16 cellular contexts compared by ENCODE assay signal in the genomic region with DNA sequence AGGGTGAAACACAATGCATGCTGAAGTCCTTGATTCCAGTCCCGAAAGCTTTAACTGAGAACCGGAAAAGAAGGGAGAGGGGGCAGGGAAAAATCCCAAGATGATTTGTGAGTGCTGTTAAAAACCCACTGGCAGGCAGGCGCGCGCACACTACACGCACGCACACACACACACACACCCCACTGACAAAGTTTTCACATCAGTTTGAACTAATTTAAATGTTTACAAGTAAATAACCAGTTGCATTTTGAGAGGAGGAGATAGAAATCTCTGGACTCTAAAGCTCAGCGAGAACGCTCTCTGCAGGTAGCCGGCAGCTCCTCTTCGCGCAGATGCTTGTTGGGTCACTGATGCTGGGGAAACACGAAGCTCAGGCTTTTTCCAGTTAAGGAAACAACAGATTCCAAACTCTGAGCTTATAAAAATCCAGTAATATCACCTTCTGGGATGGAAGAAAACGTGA. TPM values are rescaled to one million over a fixed set of nuclear protein-coding genes. Genes with fewer than 3 reads are reported as not detected.
DNase-seq lines count a peak whose midpoint lies in the region; ATAC-seq and TF ChIP-seq lines count a peak whose summit lies in the region.
"Had no signal": no experiment of that assay in that cellular context is flagged by ENCODE, and none has a peak within 500 bp of the region (broad histone marks: within the 10 kb centered on the region; RNA-seq: fewer than 3 reads in every experiment).

No MANE protein-coding gene starts in this region.

- H3K4me1 ChIP-seq in GM23338 (ENCODE audit: insufficient read depth): peaks cover 46% of the 10 kb centered on the region
- H3K4me1 ChIP-seq in PC-3 (ENCODE audit: insufficient read depth, low read length): no peaks in the 10 kb centered on the region
- peaks cover 0 to 1% of the 10 kb centered on the region in 2 donors for H3K4me1 ChIP-seq in neuronal stem cell (ENCODE audit: control insufficient read depth in 2 of 2, insufficient read depth in 1 of 2, low read depth in 1 of 2, low read length in 2 of 2)
- H3K4me1 ChIP-seq in trophoblast cell (ENCODE audit: control insufficient read depth in 1 of 2, insufficient read depth in 2 of 2, low read length in 2 of 2): no peaks in the 10 kb centered on the region
- H3K4me1 ChIP-seq: BLaER1 treated with 17β-estradiol and CSF1 and Interleukin-3, amounts not matched to agents 10 nM and 100 nM; psoas muscle had no signal

- H2AK5ac ChIP-seq in neuronal stem cell (ENCODE audit: low read depth, low read length): no peak overlapping the region
- H2AK5ac ChIP-seq in trophoblast cell (ENCODE audit: low read length): no peak overlapping the region

- H3K9me3 Mint-ChIP-seq in GM23338: peaks cover 8% of the 10 kb centered on the region; the same call in 1 of the 3 replicates

- H2AFZ ChIP-seq in GM23338 (peak overlapping the region; percentile 84), PC-3 (ENCODE audit: low read length) (0 out of 2 replicates have a peak overlapping the region, but pooled peaks have one; percentile 10), neuronal stem cell (ENCODE audit: low read length) (peak overlapping the region; percentile 85), trophoblast cell (ENCODE audit: insufficient read depth, low read length, poor library complexity) (no peak overlapping the region)

- no peaks in the 10 kb centered on the region for H4K20me1 ChIP-seq in GM23338 (replicated peaks; ENCODE audit: insufficient read depth)
- no peaks in the 10 kb centered on the region for H4K20me1 ChIP-seq in PC-3 (ENCODE audit: low read length)
- H4K20me1 ChIP-seq: BLaER1 treated with 17β-estradiol and CSF1 and Interleukin-3, amounts not matched to agents 10 nM and 100 nM had no signal

- H4K8ac ChIP-seq in neuronal stem cell (ENCODE audit: low read depth, low read length) (no peak overlapping the region), trophoblast cell (ENCODE audit: low read depth, low read length) (no peak overlapping the region)

- intact Hi-C loops in PC-3 (cut with micrococcal nuclease): no loop called here
- intact Hi-C loops in head of caudate nucleus (cut with DNase I): loop anchor here (5.0 to 10.0 kb wide), 2 partner anchors 58 to 116 kb away; no protein-coding TSS in a partner anchor

- H3K79me1 ChIP-seq in neuronal stem cell (ENCODE audit: low read depth, low read length) (no peaks in the 10 kb centered on the region), trophoblast cell (ENCODE audit: low read length) (no peaks in the 10 kb centered on the region)

- H4K91ac ChIP-seq in neuronal stem cell (ENCODE audit: low read depth, low read length, poor library complexity) (no peak overlapping the region), trophoblast cell (ENCODE audit: low read depth, low read length) (no peak overlapping the region)

- H3K36me3 ChIP-seq in GM23338 (ENCODE audit: insufficient read depth): no peaks in the 10 kb centered on the region
- H3K36me3 ChIP-seq in PC-3 (ENCODE audit: low read depth, low read length): no peaks in the 10 kb centered on the region
- H3K36me3 ChIP-seq in neuronal stem cell (replicated peaks in 1 of 2; ENCODE audit: control insufficient read depth in 2 of 2, insufficient read depth in 2 of 2, low read length in 2 of 2): no peaks in the 10 kb centered on the region
- no peaks in the 10 kb centered on the region for H3K36me3 ChIP-seq in trophoblast cell (ENCODE audit: control insufficient read depth in 1 of 2, insufficient read depth in 2 of 2, low read length in 2 of 2)
- H3K36me3 ChIP-seq: BLaER1 treated with 17β-estradiol and CSF1 and Interleukin-3, amounts not matched to agents 10 nM and 100 nM had no signal

- H2BK5ac ChIP-seq in neuronal stem cell (ENCODE audit: low read length) (no peak overlapping the region), trophoblast cell (ENCODE audit: low read depth, low read length, poor library complexity) (no peak overlapping the region)

- CTCF ChIA-PET in PC-3 (lab: Charles Lee): no interaction called here

- peak overlapping the region; percentile 85 for H3K4me3 Mint-ChIP-seq in GM23338
- H3K4me3 Mint-ChIP-seq: stimulated activated naive B cell treated with anti-CD40 and anti-IgM and Interleukin-4, amounts not matched to agents 10 μg/mL and 1 μg/mL and 100 μg/mL, for 72 hours had no signal

- no peak overlapping the region for H2BK15ac ChIP-seq in neuronal stem cell (ENCODE audit: low read length)

- H3K36me3 Mint-ChIP-seq in GM23338 (ENCODE audit: low read depth): peaks cover 17% of the 10 kb centered on the region

- H3K14ac ChIP-seq in neuronal stem cell (ENCODE audit: low read length) (no peak overlapping the region), trophoblast cell (ENCODE audit: low read length) (no peak overlapping the region)

- POLR2A ChIA-PET in PC-3 (lab: Charles Lee; ENCODE audit: unreplicated experiment): interaction anchor here (0.7 kb wide), 1 partner anchor 49 kb away, joined by 3 read pairs; no protein-coding TSS in a partner anchor

- H3K9me3 ChIP-seq in PC-3 (ENCODE audit: low read length): no peaks in the 10 kb centered on the region
- H3K9me3 ChIP-seq in neuronal stem cell (replicated peaks in 1 of 2; ENCODE audit: control insufficient read depth in 2 of 2, insufficient read depth in 1 of 2, low read depth in 1 of 2, low read length in 2 of 2): peaks cover 0 to 20% of the 10 kb centered on the region in 2 donors
- H3K9me3 ChIP-seq in trophoblast cell (ENCODE audit: insufficient read depth, low read depth, low read length): peaks cover 1% of the 10 kb centered on the region
- H3K9me3 ChIP-seq: psoas muscle had no signal

- no peak overlapping the region; the same call in 1 of the 2 replicates for H3K27ac Mint-ChIP-seq in GM23338
- H3K27ac Mint-ChIP-seq: stimulated activated naive B cell treated with anti-CD40 and anti-IgM and Interleukin-4, amounts not matched to agents 10 μg/mL and 1 μg/mL and 100 μg/mL, for 72 hours had no signal

- no CpG with 5 or more reads among the region's 14 CpGs for WGBS in neuronal stem cell (ENCODE audit: extremely low coverage in 2 of 2, insufficient read length in 2 of 2, insufficient replicate concordance in 1 of 2), 2 donors
- WGBS in trophoblast cell (ENCODE audit: extremely low coverage, insufficient coverage, insufficient read length): no CpG with 5 or more reads among the region's 14 CpGs

- H4K12ac ChIP-seq in trophoblast cell (ENCODE audit: low read depth, low read length): no peak overlapping the region

- H3K9me2 ChIP-seq in GM23338 (ENCODE audit: insufficient read depth) (no peaks in the 10 kb centered on the region), PC-3 (replicated peaks; ENCODE audit: low read length) (no peaks in the 10 kb centered on the region)

- peaks cover 19% of the 10 kb centered on the region for H3K27me3 Mint-ChIP-seq in GM23338 (ENCODE audit: insufficient read depth, low read depth, poor library complexity)

- H3K9ac ChIP-seq in PC-3 (ENCODE audit: low read length): no peak overlapping the region
- H3K9ac ChIP-seq in neuronal stem cell (ENCODE audit: low read depth, low read length, poor library complexity): no peak overlapping the region
- no peak overlapping the region for H3K9ac ChIP-seq in trophoblast cell (ENCODE audit: low read length)
- H3K9ac ChIP-seq: BLaER1 treated with 17β-estradiol and CSF1 and Interleukin-3, amounts not matched to agents 10 nM and 100 nM had no signal

- peak overlapping the region; percentile 72 for H3K18ac ChIP-seq in neuronal stem cell (ENCODE audit: low read length)
- H3K18ac ChIP-seq in trophoblast cell (ENCODE audit: low read length): no peak overlapping the region

- H3K4me2 ChIP-seq in GM23338 (peak overlapping the region; percentile 85), PC-3 (ENCODE audit: low read length) (no peak overlapping the region; the same call in 1 of the 2 replicates), neuronal stem cell (ENCODE audit: insufficient read depth, low read length, poor library complexity, severe bottlenecking) (peak overlapping the region; percentile 71), trophoblast cell (ENCODE audit: low read length) (no peak overlapping the region)
- H3K4me2 ChIP-seq: BLaER1 treated with 17β-estradiol and CSF1 and Interleukin-3, amounts not matched to agents 10 nM and 100 nM had no signal

- H3K79me2 ChIP-seq in GM23338 (replicated peaks; ENCODE audit: insufficient read depth) (no peaks in the 10 kb centered on the region), PC-3 (ENCODE audit: low read length) (no peaks in the 10 kb centered on the region), trophoblast cell (ENCODE audit: control insufficient read depth, insufficient read depth, low read length, poor library complexity) (no peaks in the 10 kb centered on the region)

- H3K27ac ChIP-seq in GM23338 (ENCODE audit: low read depth) (no peak overlapping the region), PC-3 (ENCODE audit: low read length) (no peak overlapping the region), neuronal stem cell (replicated peaks; ENCODE audit: low read length) (no peak overlapping the region), trophoblast cell (ENCODE audit: low read depth, low read length) (no peak overlapping the region)
- H3K27ac ChIP-seq: BLaER1 treated with 17β-estradiol and CSF1 and Interleukin-3, amounts not matched to agents 10 nM and 100 nM; psoas muscle had no signal

- H3K4ac ChIP-seq in neuronal stem cell (ENCODE audit: low read length) (no peak overlapping the region), trophoblast cell (ENCODE audit: low read depth, low read length) (no peak overlapping the region)

- H3K27me3 ChIP-seq in GM23338 (ENCODE audit: insufficient read depth) (peaks cover 71% of the 10 kb centered on the region), PC-3 (ENCODE audit: low read length) (no peaks in the 10 kb centered on the region), neuronal stem cell (ENCODE audit: control insufficient read depth in 3 of 3, insufficient read depth in 3 of 3, low read depth in 1 of 3, low read length in 3 of 3) (peaks cover 0 to 20% (median 0%) of the 10 kb centered on the region in 3 experiments), trophoblast cell (ENCODE audit: insufficient read depth, low read length) (peaks cover 28% of the 10 kb centered on the region)
- H3K27me3 ChIP-seq: BLaER1 treated with 17β-estradiol and CSF1 and Interleukin-3, amounts not matched to agents 10 nM and 100 nM had no signal

- H3F3A ChIP-seq in GM23338 (replicated peaks; ENCODE audit: low read depth) (no peaks in the 10 kb centered on the region), PC-3 (ENCODE audit: low read length, unreplicated experiment) (no peaks in the 10 kb centered on the region)

- ATAC-seq in GM23338: peak; percentile 29
- no peak for ATAC-seq in PC-3
- ATAC-seq in GM19452 (IDR thresholded peaks at IDR 0.05; ENCODE audit: unreplicated experiment): no peak
- ATAC-seq: psoas muscle; stimulated activated naive B cell treated with anti-CD40 and anti-IgM and Interleukin-4, amounts not matched to agents 10 μg/mL and 1 μg/mL and 100 μg/mL, for 72 hours had no signal

- peak overlapping the region; percentile 53 for H3K4me3 ChIP-seq in GM23338
- H3K4me3 ChIP-seq in PC-3 (ENCODE audit: low read length): no peak overlapping the region
- H3K4me3 ChIP-seq in neuronal stem cell (ENCODE audit: low read length in 2 of 2): peak overlapping the region; percentile 61 to 70
- no peak overlapping the region for H3K4me3 ChIP-seq in trophoblast cell (ENCODE audit: low read depth, low read length)
- H3K4me3 ChIP-seq: BLaER1 treated with 17β-estradiol and CSF1 and Interleukin-3, amounts not matched to agents 10 nM and 100 nM; psoas muscle had no signal

- H3K4me1 Mint-ChIP-seq in GM23338: peaks cover 36% of the 10 kb centered on the region

- H3K23ac ChIP-seq in neuronal stem cell (ENCODE audit: low read depth, low read length, poor library complexity) (no peak overlapping the region), trophoblast cell (ENCODE audit: low read length) (no peak overlapping the region)

- TF ChIP-seq CTCF in GM23338 (conservative IDR thresholded peaks at IDR 0.05; ENCODE audit: low read depth in 2 of 2) (no peak), PC-3 (conservative IDR thresholded peaks at IDR 0.05; ENCODE audit: low read depth, low read length) (no peak)

- no TSS peak for BruUV-seq in PC-3 (replicated peaks; lab: Mats Ljungman, UMichigan)

- DNase-seq in GM23338 (ENCODE audit: low spot score): peak; percentile 58
- DNase-seq in PC-3: no peak
- peak in 32 of 42 donors; percentile 15 to 71 (median 38) for DNase-seq in head of caudate nucleus
- no peak for DNase-seq in neuronal stem cell (ENCODE audit: low spot score)
- no peak for DNase-seq in SKM-1 (lab: John Stamatoyannopoulos, UW; ENCODE audit: unreplicated experiment)
- DNase-seq in trophoblast cell: no peak
- no peak for DNase-seq in stimulated activated CD4-positive, alpha-beta T cell treated with anti-CD3 and anti-CD28 coated beads, Interleukin-4, amount 100 ng/mL, for 4 hours
- DNase-seq: activated CD4-positive, alpha-beta T cell treated with anti-CD3 and anti-CD28 coated beads, Interleukin-2, amount 50 U/mL, for 48 hours; activated naive CD4-positive, alpha-beta T cell treated with Interleukin-2 at 50 U/mL for 16 hours; NCI-H1105; psoas muscle; stimulated activated naive B cell treated with anti-CD40 and anti-IgM and Interleukin-4, amounts not matched to agents 10 μg/mL and 1 μg/mL and 100 μg/mL, for 72 hours had no signal

- H2BK120ac ChIP-seq in neuronal stem cell (ENCODE audit: low read depth, low read length) (no peak overlapping the region), trophoblast cell (ENCODE audit: insufficient read depth, low read length, poor library complexity) (no peak overlapping the region)

- H2BK12ac ChIP-seq in neuronal stem cell (ENCODE audit: low read length) (no peak overlapping the region), trophoblast cell (ENCODE audit: low read length) (no peak overlapping the region)

RNA-seq across cellular contexts. Expression of gene SLITRK1, which starts 0.8 kb away (rescaled TPM):
- total RNA-seq in GM23338 (2014; rRNA removed; shearing (Covaris generic)): 0.85 and 1.1 TPM in 2 replicates
- 0.10 and 0.29 TPM in 2 replicates for polyA plus RNA-seq in GM23338 (2016; fragmentation: Nextera tagmentation; extraction: Ambion mirVana)
- total RNA-seq in PC-3 (2014; rRNA removed): not detected in 2 replicates
- polyA plus RNA-seq in neuronal stem cell (2013, experiment 1 of 2): 1.9 TPM
- polyA plus RNA-seq in neuronal stem cell (2013, experiment 2 of 2): 1.9 TPM
- polyA plus RNA-seq in trophoblast cell (2013): not detected in 2 replicates
- total RNA-seq: liver; psoas muscle; T-helper 1 cell treated with Interleukin-12 subunit alpha and Interleukin-12 subunit beta and Interleukin-4 antibody, amounts not matched to agents 30 ng/mL and 1 ng/mL, for 36 hours had no signal
- polyA plus RNA-seq: liver had no signal

Comparison
In these comparisons a context has a peak if more than half of its experiments do, and no peak if none do; other contexts are left out.
1. DNase-seq: peak in GM23338 (single experiment) and head of caudate nucleus (32 of 42); none in PC-3 (single experiment), neuronal stem cell (single experiment), SKM-1 (single experiment), trophoblast cell (0 of 2) and stimulated activated CD4-positive, alpha-beta T cell treated with anti-CD3 and anti-CD28 coated beads, Interleukin-4, amount 100 ng/mL, for 4 hours (0 of 2).
2. H3K4me2 ChIP-seq: peak in GM23338 (single experiment) and neuronal stem cell (single experiment); none in PC-3 (single experiment) and trophoblast cell (single experiment).
3. H3K4me3 ChIP-seq: peak in GM23338 (single experiment) and neuronal stem cell (2 of 2); none in PC-3 (single experiment) and trophoblast cell (single experiment).